ENCODE assay signal across 28 cellular contexts in genomic region chr1:171248309-171248708, GRCh38. TPM values are rescaled to one million over a fixed set of nuclear protein-coding genes. Genes with fewer than 3 reads are reported as not detected.
DNase-seq lines count a peak whose midpoint lies in the region; ATAC-seq, FAIRE-seq and TF ChIP-seq lines count a peak whose summit lies in the region.
"Had no signal": no experiment of that assay in that cellular context is flagged by ENCODE, and none has a peak within 500 bp of the region (broad histone marks: within the 10 kb centered on the region; RNA-seq: fewer than 3 reads in every experiment).

Gene FMO1 (plus strand): TSS chr1:171248494. CDS start chr1:171258088, 9,594 bp downstream.

- no peak for FAIRE-seq in GM12892 (lab: Jason Lieb, UNC)
- FAIRE-seq: GM12878, RCC 7860 had no signal

- no peak within 1 kb of the TSS for H4K8ac ChIP-seq in mesenchymal stem cell (ENCODE audit: low read length)

- H3K79me2 ChIP-seq in OCI-LY3 (ENCODE audit: low read length): peaks cover 60% of the 10 kb centered on the region

- DNase-seq in G401 (ENCODE audit: low spot score) (no peak), chondrocyte (ENCODE audit: low spot score) (no peak), GM12892 (ENCODE audit: insufficient read length) (no peak), mesenchymal stem cell (no peak)
- no peak for DNase-seq in effector CD8-positive, alpha-beta T cell (lab: John Stamatoyannopoulos, UW)
- DNase-seq: CD4-positive, alpha-beta memory T cell; COR-L47; GDM1; GOT3; NCI-H1092 treated with DMSO at 0.1 percent for 48 hours; NCI-H1436; NCI-H187 treated with DMSO at 0.1 percent for 48 hours; NCI-H2107; NCI-H446 treated with DMSO at 0.1 percent for 48 hours; NCI-H526; NCI-H82; SIG-M5; SK-N-SH had no signal

- no peak within 1 kb of the TSS for H2BK5ac ChIP-seq in mesenchymal stem cell (ENCODE audit: low read depth, low read length, poor library complexity, severe bottlenecking)

- no peak within 1 kb of the TSS for H3K14ac ChIP-seq in mesenchymal stem cell (ENCODE audit: low read length in 2 of 2)

- in situ Hi-C loops in G401 (cut with HindIII; ENCODE audit: low sequenced_read_pairs): no loop called here

- no peak within 1 kb of the TSS for H2AK5ac ChIP-seq in mesenchymal stem cell (ENCODE audit: low read length, severe bottlenecking)

- H3K4me3 Mint-ChIP-seq in chondrocyte (ENCODE audit: unreplicated experiment): peak within 1 kb of the TSS; percentile 2
- peak within 1 kb of the TSS; percentile 64 to 74 (median 73) for H3K4me3 Mint-ChIP-seq in nephron
- H3K4me3 Mint-ChIP-seq: CD4-positive, alpha-beta memory T cell had no signal

- peak within 1 kb of the TSS; percentile 80 for H3K4me3 ChIP-seq in OCI-LY3 (ENCODE audit: low read length)
- H3K4me3 ChIP-seq in mesenchymal stem cell (ENCODE audit: insufficient read depth in 1 of 2, low read depth in 1 of 2, low read length in 2 of 2): no peak within 1 kb of the TSS
- H3K4me3 ChIP-seq: BLaER1, GM12878 had no signal

- H4K91ac ChIP-seq in mesenchymal stem cell (ENCODE audit: low read length): no peak within 1 kb of the TSS

- no peaks in the 10 kb centered on the region for H4K20me1 ChIP-seq in OCI-LY3 (ENCODE audit: insufficient read depth, low read length)
- H4K20me1 ChIP-seq: BLaER1 had no signal

- no peak within 1 kb of the TSS for H2BK120ac ChIP-seq in mesenchymal stem cell (ENCODE audit: low read depth, low read length)

- no peaks in the 10 kb centered on the region for H3K79me1 ChIP-seq in mesenchymal stem cell (replicated peaks; ENCODE audit: low read length, poor library complexity, severe bottlenecking)

- no peak within 1 kb of the TSS for H3K18ac ChIP-seq in mesenchymal stem cell (ENCODE audit: low read depth in 1 of 2, low read length in 2 of 2)

- H2AFZ ChIP-seq in OCI-LY3 (ENCODE audit: low read depth, low read length): no peak within 1 kb of the TSS
- H2AFZ ChIP-seq in mesenchymal stem cell (ENCODE audit: low read depth, low read length): no peak within 1 kb of the TSS

- no peak within 1 kb of the TSS for H3K4ac ChIP-seq in mesenchymal stem cell (ENCODE audit: low read depth in 1 of 2, low read length in 2 of 2)

- WGBS in mesenchymal stem cell: 92% methylated on average over 4 of the region's 4 CpGs

- peaks cover 69% of the 10 kb centered on the region for H3K4me1 ChIP-seq in OCI-LY3 (ENCODE audit: low read length)
- H3K4me1 ChIP-seq in mesenchymal stem cell (ENCODE audit: control insufficient read depth, insufficient read depth, low read depth, low read length): peaks cover 5% of the 10 kb centered on the region

- no peak for TF ChIP-seq POLR2A in GM12892 (IDR thresholded peaks at IDR 0.05; ENCODE audit: low read depth, low read length)

- H3K4me2 ChIP-seq in OCI-LY3 (ENCODE audit: low read length) (peak within 1 kb of the TSS; percentile 92), mesenchymal stem cell (ENCODE audit: low read length, poor library complexity, severe bottlenecking) (no peak within 1 kb of the TSS)
- H3K4me2 ChIP-seq: BLaER1, SK-N-SH had no signal

- no peaks in the 10 kb centered on the region for H3K36me3 Mint-ChIP-seq in chondrocyte (ENCODE audit: low read depth)
- H3K36me3 Mint-ChIP-seq in nephron (ENCODE audit: low read depth): no peaks in the 10 kb centered on the region
- H3K36me3 Mint-ChIP-seq: CD4-positive, alpha-beta memory T cell had no signal

- H3K9ac ChIP-seq in OCI-LY3 (ENCODE audit: low read length): peak within 1 kb of the TSS; percentile 91
- H3K9ac ChIP-seq in mesenchymal stem cell (ENCODE audit: low read length): no peak within 1 kb of the TSS
- H3K9ac ChIP-seq: BLaER1, SK-N-SH had no signal

- no peak for ATAC-seq in HG03457 (IDR thresholded peaks at IDR 0.05; ENCODE audit: unreplicated experiment)
- ATAC-seq: GM12878, HCT116 had no signal

- H2BK12ac ChIP-seq in mesenchymal stem cell (ENCODE audit: low read length in 2 of 2): no peak within 1 kb of the TSS

- peak within 1 kb of the TSS in 1 of 2 experiments; percentile 35 for H3K23ac ChIP-seq in mesenchymal stem cell (ENCODE audit: low read length in 2 of 2)

- H3K4me1 Mint-ChIP-seq in chondrocyte (ENCODE audit: low read depth) (peaks cover 15% of the 10 kb centered on the region), nephron (peaks cover 11% of the 10 kb centered on the region)

- no peaks in the 10 kb centered on the region for H3K9me3 ChIP-seq in OCI-LY3 (ENCODE audit: insufficient read depth, low read length)
- no peaks in the 10 kb centered on the region for H3K9me3 ChIP-seq in mesenchymal stem cell (ENCODE audit: control insufficient read depth, low read length)
- H3K9me3 ChIP-seq: BLaER1, SK-N-SH had no signal

- H3K27ac Mint-ChIP-seq in chondrocyte (ENCODE audit: unreplicated experiment) (peak within 1 kb of the TSS; percentile 78), nephron (peak within 1 kb of the TSS; percentile 64 to 81 (median 74))

- TF ChIP-seq CTCF in OCI-LY3 (IDR thresholded peaks at IDR 0.05; ENCODE audit: low read depth, low read length) (no peak), chondrocyte (IDR thresholded peaks at IDR 0.05) (no peak), nephron (IDR thresholded peaks at IDR 0.05; ENCODE audit: unreplicated experiment in 3 of 3) (no peak)

- H3K27ac ChIP-seq in OCI-LY3 (ENCODE audit: low read length): peak within 1 kb of the TSS; percentile 95
- H3K27ac ChIP-seq in mesenchymal stem cell (ENCODE audit: low read length, poor library complexity, severe bottlenecking): no peak within 1 kb of the TSS
- H3K27ac ChIP-seq: BLaER1, HL-60 had no signal

- no peak within 1 kb of the TSS for H2BK15ac ChIP-seq in mesenchymal stem cell (ENCODE audit: low read depth, poor library complexity, severe bottlenecking)

- H3K27me3 ChIP-seq in OCI-LY3 (ENCODE audit: low read depth, low read length): no peaks in the 10 kb centered on the region
- H3K27me3 ChIP-seq in mesenchymal stem cell (ENCODE audit: control insufficient read depth in 1 of 2, insufficient read depth in 1 of 2, low read length in 2 of 2): peaks cover 0 to 35% of the 10 kb centered on the region in 2 experiments
- H3K27me3 ChIP-seq: BLaER1 had no signal

- peaks cover 21% of the 10 kb centered on the region for H3K36me3 ChIP-seq in OCI-LY3 (replicated peaks; ENCODE audit: low read depth, low read length)
- no peaks in the 10 kb centered on the region for H3K36me3 ChIP-seq in mesenchymal stem cell (ENCODE audit: control insufficient read depth in 1 of 2, insufficient read depth in 2 of 2, low read depth in 1 of 2, low read length in 2 of 2)
- H3K36me3 ChIP-seq: BLaER1 had no signal

- H3K9me3 Mint-ChIP-seq in chondrocyte (ENCODE audit: low read depth) (no peaks in the 10 kb centered on the region), nephron (no peaks in the 10 kb centered on the region)
- H3K9me3 Mint-ChIP-seq: CD4-positive, alpha-beta memory T cell had no signal

- H3K27me3 Mint-ChIP-seq in chondrocyte (ENCODE audit: low read depth): peaks cover 4% of the 10 kb centered on the region
- H3K27me3 Mint-ChIP-seq in nephron (ENCODE audit: low read depth): peaks cover 21% of the 10 kb centered on the region

RNA-seq across cellular contexts. Expression of gene FMO1, which starts in this region (rescaled TPM):
- 83.2 and 83.8 TPM in 2 replicates for total RNA-seq in G401 (2014; rRNA removed; shearing (Covaris generic))
- total RNA-seq in chondrocyte: 0.65 to 3.5 TPM (median 0.87 TPM) in 3 replicates
- not detected for polyA plus RNA-seq in GM12892 (2012; ENCODE audit: missing spikeins)
- polyA plus RNA-seq in mesenchymal stem cell (2013, experiment 1 of 2): not detected
- not detected for polyA plus RNA-seq in mesenchymal stem cell (2013, experiment 2 of 2)
- total RNA-seq: A172; CD4-positive, alpha-beta memory T cell; GM12878 had no signal
- polyA plus RNA-seq: AG04450; CD4-positive, alpha-beta memory T cell; GM12878; SK-N-SH had no signal

Comparison
In these comparisons a context has a peak if more than half of its experiments do, and no peak if none do; other contexts are left out.
1. RNA of gene FMO1 (total RNA-seq): 83.2 to 83.8 TPM in G401; 0.65 to 3.5 TPM in chondrocyte; every median in the first group is over 10 times any median in the second.